Comparison of ENCODE assay signal across 21 cellular contexts in genomic region chr1:37519613-37520012, GRCh38. TPM values are rescaled to one million over a fixed set of nuclear protein-coding genes. Genes with fewer than 3 reads are reported as not detected.
DNase-seq lines count a peak whose midpoint lies in the region; ATAC-seq lines count a peak whose summit lies in the region.
"Had no signal": no experiment of that assay in that cellular context is flagged by ENCODE, and none has a peak within 500 bp of the region (broad histone marks: within the 10 kb centered on the region; RNA-seq: fewer than 3 reads in every experiment).

No MANE protein-coding gene starts in this region.

- peak overlapping the region; percentile 88 for H3K4me2 ChIP-seq in BLaER1

- peak overlapping the region; percentile 65 for H3K4me3 ChIP-seq in BLaER1
- H3K4me3 ChIP-seq in CD4-positive, alpha-beta memory T cell (ENCODE audit: low read length in 2 of 2) = peak overlapping the region in 1 of 2 donors; percentile 38
- H3K4me3 ChIP-seq: cardiac muscle cell, esophagus muscularis mucosa, GM12878, pancreas, suprapubic skin had no signal

- POLR2A ChIA-PET in CD4-positive, alpha-beta memory T cell (lab: Charles Lee; ENCODE audit: partially characterized antibody) = interaction anchor here (1.2 kb wide), 1 partner anchor 34 kb away, joined by 3 read pairs; the partner anchor contains the start of gene SNIP1
- POLR2A ChIA-PET in naive thymus-derived CD8-positive, alpha-beta T cell (lab: Charles Lee) = interaction anchor here (1.9 to 3.1 kb wide), 4 partner anchors 34 to 171 kb away, joined by 6 to 19 read pairs (median 9); partner anchors contain the start of gene SNIP1

- peaks cover 12 to 25% (median 19%) of the 10 kb centered on the region in 4 donors for H3K4me1 Mint-ChIP-seq in CD4-positive, alpha-beta memory T cell
- peaks cover 19% of the 10 kb centered on the region for H3K4me1 Mint-ChIP-seq in activated T-helper 2 cell treated with anti-CD3 and anti-CD28 coated beads, Interferon-gamma antibody, Interleukin-2, Interleukin-4, amounts not matched to agents 10 μg/mL and 5 μg/mL and 100 μg/mL, durations not matched to agents 14 hours and 24 hours and 36 hours (ENCODE audit: low read depth)
- peaks cover 25 to 42% (median 28%) of the 10 kb centered on the region in 4 donors for H3K4me1 Mint-ChIP-seq in naive thymus-derived CD8-positive, alpha-beta T cell

- CTCF ChIA-PET in CD4-positive, alpha-beta memory T cell (lab: Charles Lee; ENCODE audit: partially characterized antibody) = no interaction called here

- no peaks in the 10 kb centered on the region for H3K27me3 ChIP-seq in BLaER1
- H3K27me3 ChIP-seq in CD4-positive, alpha-beta memory T cell (ENCODE audit: insufficient read depth, low read length) = no peaks in the 10 kb centered on the region
- H3K27me3 ChIP-seq: cardiac muscle cell, esophagus muscularis mucosa, pancreas, suprapubic skin had no signal

- in situ Hi-C loops in KBM-7 (cut with MboI; ENCODE audit: low pct_unique_long_range_greater_than_20kb, low sequenced_read_pairs) = no loop called here

- no peaks in the 10 kb centered on the region for H4K20me1 ChIP-seq in BLaER1

- no peak for DNase-seq in CD4-positive, alpha-beta memory T cell
- no peak for DNase-seq in activated T-helper 2 cell treated with anti-CD3 and anti-CD28 coated beads, Interferon-gamma antibody, Interleukin-2, Interleukin-4, amounts not matched to agents 10 μg/mL and 5 μg/mL and 100 μg/mL, durations not matched to agents 14 hours and 24 hours and 36 hours (ENCODE audit: low spot score)
- peak in 7 of 10 donors; percentile 9 to 39 (median 34) for DNase-seq in naive thymus-derived CD8-positive, alpha-beta T cell
- no peak for DNase-seq in KBM-7
- DNase-seq: AML-193, amniotic stem cell, GF-D8, Karpas-422, NCI-H1092 treated with DMSO at 0.1 percent for 48 hours, NCI-H510A treated with DMSO at 0.1 percent for 48 hours, pancreas, Right ventricle myocardium superior, WERI-Rb-1 had no signal

- intact Hi-C loops in CD4-positive, alpha-beta memory T cell (cut with micrococcal nuclease) = no loop called here
- intact Hi-C loops in activated T-helper 2 cell treated with anti-CD3 and anti-CD28 coated beads, Interferon-gamma antibody, Interleukin-2, Interleukin-4, amounts not matched to agents 10 μg/mL and 5 μg/mL and 100 μg/mL, durations not matched to agents 14 hours and 24 hours and 36 hours (cut with micrococcal nuclease) = no loop called here

- H3K36me3 Mint-ChIP-seq in CD4-positive, alpha-beta memory T cell = peaks cover 0 to 9% of the 10 kb centered on the region in 2 donors
- H3K36me3 Mint-ChIP-seq in activated T-helper 2 cell treated with anti-CD3 and anti-CD28 coated beads, Interferon-gamma antibody, Interleukin-2, Interleukin-4, amounts not matched to agents 10 μg/mL and 5 μg/mL and 100 μg/mL, durations not matched to agents 14 hours and 24 hours and 36 hours (ENCODE audit: low read depth) = peaks cover 7% of the 10 kb centered on the region
- H3K36me3 Mint-ChIP-seq in naive thymus-derived CD8-positive, alpha-beta T cell = peaks cover 4 to 10% (median 8%) of the 10 kb centered on the region in 3 donors

- H3K9me3 Mint-ChIP-seq in CD4-positive, alpha-beta memory T cell = peaks cover 0 to 1% (median 0%) of the 10 kb centered on the region in 8 donors
- peaks cover 9% of the 10 kb centered on the region for H3K9me3 Mint-ChIP-seq in activated T-helper 2 cell treated with anti-CD3 and anti-CD28 coated beads, Interferon-gamma antibody, Interleukin-2, Interleukin-4, amounts not matched to agents 10 μg/mL and 5 μg/mL and 100 μg/mL, durations not matched to agents 14 hours and 24 hours and 36 hours
- peaks cover 0 to 23% (median 4%) of the 10 kb centered on the region in 9 donors for H3K9me3 Mint-ChIP-seq in naive thymus-derived CD8-positive, alpha-beta T cell

- H3K27ac Mint-ChIP-seq in CD4-positive, alpha-beta memory T cell = peak overlapping the region in 5 of 7 donors; percentile 9 to 94 (median 74)
- H3K27ac Mint-ChIP-seq in activated T-helper 2 cell treated with anti-CD3 and anti-CD28 coated beads, Interferon-gamma antibody, Interleukin-2, Interleukin-4, amounts not matched to agents 10 μg/mL and 5 μg/mL and 100 μg/mL, durations not matched to agents 14 hours and 24 hours and 36 hours = no peak overlapping the region
- peak overlapping the region; percentile 85 to 97 (median 94) for H3K27ac Mint-ChIP-seq in naive thymus-derived CD8-positive, alpha-beta T cell

- peaks cover 20% of the 10 kb centered on the region for H3K4me1 ChIP-seq in BLaER1
- peaks cover 8% of the 10 kb centered on the region for H3K4me1 ChIP-seq in CD4-positive, alpha-beta memory T cell (ENCODE audit: insufficient read depth, low read length)
- H3K4me1 ChIP-seq: pancreas had no signal

- H3K9ac ChIP-seq in BLaER1 = peak overlapping the region; percentile 74

- peak overlapping the region; percentile 77 to 94 (median 90) for H3K4me3 Mint-ChIP-seq in CD4-positive, alpha-beta memory T cell
- H3K4me3 Mint-ChIP-seq in activated T-helper 2 cell treated with anti-CD3 and anti-CD28 coated beads, Interferon-gamma antibody, Interleukin-2, Interleukin-4, amounts not matched to agents 10 μg/mL and 5 μg/mL and 100 μg/mL, durations not matched to agents 14 hours and 24 hours and 36 hours (ENCODE audit: low read depth) = peak overlapping the region; percentile 73
- peak overlapping the region; percentile 85 to 99 (median 96) for H3K4me3 Mint-ChIP-seq in naive thymus-derived CD8-positive, alpha-beta T cell

- 0 out of 2 replicates have a peak, but pooled peaks cover 8% of the 10 kb centered on the region for H3K36me3 ChIP-seq in BLaER1
- no peaks in the 10 kb centered on the region for H3K36me3 ChIP-seq in CD4-positive, alpha-beta memory T cell (ENCODE audit: insufficient read depth, low read length)
- H3K36me3 ChIP-seq: cardiac muscle cell, esophagus muscularis mucosa, pancreas, suprapubic skin, WERI-Rb-1 had no signal

- peaks cover 41% of the 10 kb centered on the region for H3K9me3 ChIP-seq in BLaER1
- H3K9me3 ChIP-seq in CD4-positive, alpha-beta memory T cell (ENCODE audit: control insufficient read depth in 1 of 2, low read length in 2 of 2) = no peaks in the 10 kb centered on the region
- H3K9me3 ChIP-seq: esophagus muscularis mucosa, pancreas, suprapubic skin had no signal

- H3K27ac ChIP-seq in BLaER1 = peak overlapping the region; percentile 82
- H3K27ac ChIP-seq in CD4-positive, alpha-beta memory T cell (ENCODE audit: low read depth, low read length) = no peak overlapping the region
- H3K27ac ChIP-seq: cardiac muscle cell, esophagus muscularis mucosa, pancreas, suprapubic skin, WERI-Rb-1 had no signal

- ATAC-seq in naive thymus-derived CD8-positive, alpha-beta T cell = peak; percentile 27 to 70
- no peak for ATAC-seq in HG03469 (IDR thresholded peaks at IDR 0.05; ENCODE audit: unreplicated experiment)
- no peak for ATAC-seq in GM21619 (IDR thresholded peaks at IDR 0.05; ENCODE audit: unreplicated experiment)
- ATAC-seq in HG03439 (IDR thresholded peaks at IDR 0.05; ENCODE audit: unreplicated experiment) = no peak
- ATAC-seq: GM12878, pancreas had no signal

- no peaks in the 10 kb centered on the region for H3K27me3 Mint-ChIP-seq in CD4-positive, alpha-beta memory T cell
- no peaks in the 10 kb centered on the region for H3K27me3 Mint-ChIP-seq in activated T-helper 2 cell treated with anti-CD3 and anti-CD28 coated beads, Interferon-gamma antibody, Interleukin-2, Interleukin-4, amounts not matched to agents 10 μg/mL and 5 μg/mL and 100 μg/mL, durations not matched to agents 14 hours and 24 hours and 36 hours (ENCODE audit: low read depth)
- no peaks in the 10 kb centered on the region for H3K27me3 Mint-ChIP-seq in naive thymus-derived CD8-positive, alpha-beta T cell

RNA-seq across cellular contexts. Expression of gene MEAF6, which starts 5.0 kb away (rescaled TPM):
- total RNA-seq in CD4-positive, alpha-beta memory T cell = 10 to 100 TPM; 97.9 to 98.2 TPM
- 100 to 1,000 TPM; 132 to 221 TPM for polyA plus RNA-seq in CD4-positive, alpha-beta memory T cell
- 87.9 and 93.0 TPM in 2 replicates for total RNA-seq in activated T-helper 2 cell treated with anti-CD3 and anti-CD28 coated beads, Interferon-gamma antibody, Interleukin-2, Interleukin-4, amounts not matched to agents 10 μg/mL and 5 μg/mL and 100 μg/mL, durations not matched to agents 14 hours and 24 hours and 36 hours
- 10 to 100 TPM; 93.8 to 99.3 TPM for total RNA-seq in naive thymus-derived CD8-positive, alpha-beta T cell
- polyA plus RNA-seq in naive thymus-derived CD8-positive, alpha-beta T cell = 100 to 1,000 TPM; 118 to 184 (median 154) TPM

RNA-seq across cellular contexts. Expression of gene SNIP1, which starts 34.5 kb away (rescaled TPM):
- total RNA-seq in CD4-positive, alpha-beta memory T cell = 10 to 100 TPM; 29.8 to 30.2 TPM
- polyA plus RNA-seq in CD4-positive, alpha-beta memory T cell = 1 to 10 TPM; 2.1 to 7.1 TPM
- 26.1 and 27.8 TPM in 2 replicates for total RNA-seq in activated T-helper 2 cell treated with anti-CD3 and anti-CD28 coated beads, Interferon-gamma antibody, Interleukin-2, Interleukin-4, amounts not matched to agents 10 μg/mL and 5 μg/mL and 100 μg/mL, durations not matched to agents 14 hours and 24 hours and 36 hours
- total RNA-seq in naive thymus-derived CD8-positive, alpha-beta T cell = 10 to 100 TPM; 36.3 to 36.9 TPM
- 1 to 10 TPM; 3.6 to 5.5 (median 3.7) TPM for polyA plus RNA-seq in naive thymus-derived CD8-positive, alpha-beta T cell

RNA-seq across cellular contexts. Expression of gene DNALI1, which starts 37.1 kb away (rescaled TPM):
- under 1 TPM in 1 of 2 experiments, not detected in 1; 0.25 TPM for total RNA-seq in CD4-positive, alpha-beta memory T cell
- polyA plus RNA-seq in CD4-positive, alpha-beta memory T cell = under 1 TPM in 1 of 2 donors, not detected in 1; 0.69 TPM
- total RNA-seq in activated T-helper 2 cell treated with anti-CD3 and anti-CD28 coated beads, Interferon-gamma antibody, Interleukin-2, Interleukin-4, amounts not matched to agents 10 μg/mL and 5 μg/mL and 100 μg/mL, durations not matched to agents 14 hours and 24 hours and 36 hours = not detected in 2 replicates
- under 1 TPM; 0.49 to 0.60 TPM for total RNA-seq in naive thymus-derived CD8-positive, alpha-beta T cell
- polyA plus RNA-seq in naive thymus-derived CD8-positive, alpha-beta T cell = not detected
- total RNA-seq: GM12878 had no signal

RNA-seq across cellular contexts. Expression of gene ZC3H12A, which starts 45.2 kb away (rescaled TPM):
- total RNA-seq in CD4-positive, alpha-beta memory T cell = 10 to 100 TPM; 54.6 to 60.7 TPM
- 10 to 100 TPM; 10.6 to 19.9 TPM for polyA plus RNA-seq in CD4-positive, alpha-beta memory T cell
- 23.6 and 25.3 TPM in 2 replicates for total RNA-seq in activated T-helper 2 cell treated with anti-CD3 and anti-CD28 coated beads, Interferon-gamma antibody, Interleukin-2, Interleukin-4, amounts not matched to agents 10 μg/mL and 5 μg/mL and 100 μg/mL, durations not matched to agents 14 hours and 24 hours and 36 hours
- 10 to 100 TPM; 39.5 to 45.3 TPM for total RNA-seq in naive thymus-derived CD8-positive, alpha-beta T cell
- polyA plus RNA-seq in naive thymus-derived CD8-positive, alpha-beta T cell = 10 to 100 TPM in 1 of 3 donors, 1 to 10 TPM in 2; 1.5 to 10.0 (median 3.1) TPM

Comparison
In these comparisons a context has a peak if more than half of its experiments do, and no peak if none do; other contexts are left out.
1. DNase-seq: peak in naive thymus-derived CD8-positive, alpha-beta T cell (7 of 10); none in CD4-positive, alpha-beta memory T cell (0 of 5), activated T-helper 2 cell treated with anti-CD3 and anti-CD28 coated beads, Interferon-gamma antibody, Interleukin-2, Interleukin-4, amounts not matched to agents 10 μg/mL and 5 μg/mL and 100 μg/mL, durations not matched to agents 14 hours and 24 hours and 36 hours (single experiment) and KBM-7 (single experiment).
2. ATAC-seq: peak in naive thymus-derived CD8-positive, alpha-beta T cell (2 of 2); none in HG03469 (single experiment), GM21619 (single experiment) and HG03439 (single experiment).
3. Peak in every context shown above with its lines, with median percentiles within 50 percentile points of each other: H3K4me3 Mint-ChIP-seq.